In the genomic region with DNA sequence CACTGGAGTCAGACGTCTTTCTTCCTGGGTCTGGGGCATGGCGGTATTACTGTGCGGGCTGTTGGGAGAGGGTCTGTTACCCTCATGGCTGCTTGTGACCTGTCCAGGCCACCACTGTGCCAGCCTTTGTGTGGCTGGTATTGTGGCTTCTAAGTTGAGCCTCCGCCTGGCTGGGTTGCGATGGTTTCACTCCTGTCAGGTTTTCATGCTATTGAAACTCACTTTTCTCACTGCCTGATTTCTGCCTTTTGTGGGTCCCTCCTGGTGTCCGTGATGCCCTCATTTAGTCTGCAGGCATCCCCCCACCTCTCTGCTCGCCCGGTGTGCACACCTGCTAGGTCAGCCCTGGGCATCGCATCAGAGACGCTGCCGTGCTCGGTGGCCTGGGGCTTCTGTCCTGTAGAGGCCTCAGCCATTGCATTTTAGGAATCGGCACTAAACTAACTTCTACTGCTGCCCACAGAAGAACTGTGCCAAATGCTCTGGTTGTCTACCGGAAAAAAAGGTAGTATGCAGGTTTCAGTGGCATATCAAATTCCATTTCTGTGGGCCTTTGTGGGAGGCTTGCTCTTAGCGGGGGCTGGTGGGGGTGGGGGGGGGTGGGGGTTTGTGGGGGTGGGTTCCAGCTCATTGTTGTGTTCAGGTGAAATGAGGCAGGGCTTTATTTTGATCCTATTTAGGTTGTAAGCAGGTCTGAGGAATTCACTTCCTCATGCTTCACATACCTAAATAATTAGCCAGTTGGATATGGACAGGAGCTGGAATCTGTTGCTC, we compare ENCODE assay signal across 16 cellular contexts.
A peak's percentile ranks its signal among the peaks of the same experiment; 100 is the strongest.
DNase-seq lines count a peak whose midpoint lies in the region; ATAC-seq lines count a peak whose summit lies in the region.
"Had no signal": no experiment of that assay in that cellular context is flagged by ENCODE, and none has a peak within 500 bp of the region (broad histone marks: within the 10 kb centered on the region; RNA-seq: fewer than 3 reads in every experiment).

No MANE protein-coding gene starts in this region.

- H3K4me2 ChIP-seq in mesenchymal stem cell (ENCODE audit: low read length, poor library complexity, severe bottlenecking) = peak overlapping the region; percentile 31

- peaks cover 26% of the 10 kb centered on the region for H3K4me1 ChIP-seq in mesenchymal stem cell (ENCODE audit: control insufficient read depth, insufficient read depth, low read depth, low read length)
- H3K4me1 ChIP-seq: uterus had no signal

- H3K9me3 Mint-ChIP-seq in activated CD8-positive, alpha-beta T cell treated with anti-CD3 and anti-CD28 coated beads, Interleukin-2, amount 10 ng/mL, durations not matched to agents 7 days and 5 days (ENCODE audit: insufficient read depth) = peaks cover 12% of the 10 kb centered on the region
- H3K9me3 Mint-ChIP-seq: CD4-positive, alpha-beta T cell had no signal

- no peak overlapping the region for H3K4ac ChIP-seq in mesenchymal stem cell (ENCODE audit: low read depth in 1 of 2, low read length in 2 of 2)

- H3K9ac ChIP-seq in mesenchymal stem cell (ENCODE audit: low read length) = no peak overlapping the region

- H2BK15ac ChIP-seq in mesenchymal stem cell (ENCODE audit: low read depth, poor library complexity, severe bottlenecking) = no peak overlapping the region

- peaks cover 6 to 15% of the 10 kb centered on the region in 2 experiments for H3K36me3 ChIP-seq in mesenchymal stem cell (ENCODE audit: control insufficient read depth in 1 of 2, insufficient read depth in 2 of 2, low read depth in 1 of 2, low read length in 2 of 2)
- H3K36me3 ChIP-seq: uterus had no signal

- H3K4me1 Mint-ChIP-seq in activated CD8-positive, alpha-beta T cell treated with anti-CD3 and anti-CD28 coated beads, Interleukin-2, amount 10 ng/mL, durations not matched to agents 7 days and 5 days (ENCODE audit: low read depth) = peaks cover 7% of the 10 kb centered on the region

- POLR2A ChIA-PET in activated CD8-positive, alpha-beta T cell treated with anti-CD3 and anti-CD28 coated beads, Interleukin-2, amount 10 ng/mL, durations not matched to agents 7 days and 5 days (lab: Charles Lee) = no interaction called here

- peaks cover 12% of the 10 kb centered on the region for H3K36me3 Mint-ChIP-seq in activated CD8-positive, alpha-beta T cell treated with anti-CD3 and anti-CD28 coated beads, Interleukin-2, amount 10 ng/mL, durations not matched to agents 7 days and 5 days (ENCODE audit: low read depth)

- no peak overlapping the region for H3K4me3 Mint-ChIP-seq in activated CD8-positive, alpha-beta T cell treated with anti-CD3 and anti-CD28 coated beads, Interleukin-2, amount 10 ng/mL, durations not matched to agents 7 days and 5 days
- H3K4me3 Mint-ChIP-seq: activated naive CD8-positive, alpha-beta T cell treated with anti-CD3 and anti-CD28 coated beads, Interleukin-2, amount 10 ng/mL, durations not matched to agents 7 days and 5 days; CD4-positive, alpha-beta T cell had no signal

- H3K14ac ChIP-seq in mesenchymal stem cell (ENCODE audit: low read length in 2 of 2) = peak overlapping the region in 1 of 2 experiments; percentile 31

- H2BK12ac ChIP-seq in mesenchymal stem cell (ENCODE audit: low read length in 2 of 2) = no peak overlapping the region

- no peak overlapping the region for H4K8ac ChIP-seq in mesenchymal stem cell (ENCODE audit: low read length)

- peaks cover 47% of the 10 kb centered on the region for H3K79me1 ChIP-seq in mesenchymal stem cell (replicated peaks; ENCODE audit: low read length, poor library complexity, severe bottlenecking)

- H3K18ac ChIP-seq in mesenchymal stem cell (ENCODE audit: low read depth in 1 of 2, low read length in 2 of 2) = peak overlapping the region in 1 of 2 experiments; percentile 0

- peak; percentile 6 for DNase-seq in Caki2 (ENCODE audit: low read depth)
- DNase-seq in M059J (ENCODE audit: low read depth) = peak; percentile 57
- peak; percentile 24 to 40 for DNase-seq in dermis microvascular lymphatic vessel endothelial cell (ENCODE audit: low read depth in 2 of 2)
- DNase-seq in mesenchymal stem cell = peak; percentile 14
- no peak for DNase-seq in activated CD8-positive, alpha-beta T cell treated with anti-CD3 and anti-CD28 coated beads, Interleukin-2, amount 10 ng/mL, durations not matched to agents 7 days and 5 days
- DNase-seq in epidermal melanocyte (ENCODE audit: insufficient read length, low spot score) = no peak
- no peak for DNase-seq in stimulated activated CD4-positive, alpha-beta T cell treated with anti-CD3 and anti-CD28 coated beads, Interleukin-4, amount 100 ng/mL, for 4 hours
- no peak for DNase-seq in DMS53 (lab: John Stamatoyannopoulos, UW)
- DNase-seq: activated naive CD8-positive, alpha-beta T cell treated with anti-CD3 and anti-CD28 coated beads, Interleukin-2, amount 10 ng/mL, durations not matched to agents 7 days and 5 days; CD4-positive, alpha-beta T cell; esophagus squamous epithelium; KBM-7; uterus had no signal

- H3K9me3 ChIP-seq in mesenchymal stem cell (ENCODE audit: control insufficient read depth, low read length) = no peaks in the 10 kb centered on the region
- H3K9me3 ChIP-seq: esophagus squamous epithelium, lower lobe of right lung, psoas muscle, uterus had no signal

- H3K27me3 ChIP-seq in mesenchymal stem cell (ENCODE audit: control insufficient read depth in 1 of 2, insufficient read depth in 1 of 2, low read length in 2 of 2) = no peaks in the 10 kb centered on the region
- H3K27me3 ChIP-seq: esophagus squamous epithelium, uterus had no signal

- H2BK5ac ChIP-seq in mesenchymal stem cell (ENCODE audit: low read depth, low read length, poor library complexity, severe bottlenecking) = peak overlapping the region; percentile 76

- H2BK120ac ChIP-seq in mesenchymal stem cell (ENCODE audit: low read depth, low read length) = no peak overlapping the region

- H3K4me3 ChIP-seq in mesenchymal stem cell (ENCODE audit: insufficient read depth in 1 of 2, low read depth in 1 of 2, low read length in 2 of 2) = no peak overlapping the region
- H3K4me3 ChIP-seq: esophagus squamous epithelium, GM12878, lower lobe of right lung, psoas muscle, uterus had no signal

- no peak for ATAC-seq in activated CD8-positive, alpha-beta T cell treated with anti-CD3 and anti-CD28 coated beads, Interleukin-2, amount 10 ng/mL, durations not matched to agents 7 days and 5 days
- ATAC-seq: GM12878 had no signal

- 97% methylated on average over 12 of the region's 15 CpGs for WGBS in mesenchymal stem cell

- H2AFZ ChIP-seq in mesenchymal stem cell (ENCODE audit: low read depth, low read length) = no peak overlapping the region

- no peak overlapping the region for H4K91ac ChIP-seq in mesenchymal stem cell (ENCODE audit: low read length)

- H3K23ac ChIP-seq in mesenchymal stem cell (ENCODE audit: low read length in 2 of 2) = no peak overlapping the region

- H3K27ac Mint-ChIP-seq in activated CD8-positive, alpha-beta T cell treated with anti-CD3 and anti-CD28 coated beads, Interleukin-2, amount 10 ng/mL, durations not matched to agents 7 days and 5 days = no peak overlapping the region
- H3K27ac Mint-ChIP-seq: activated naive CD8-positive, alpha-beta T cell treated with anti-CD3 and anti-CD28 coated beads, Interleukin-2, amount 10 ng/mL, durations not matched to agents 7 days and 5 days; CD4-positive, alpha-beta T cell had no signal

- peak overlapping the region; percentile 88 for H3K27ac ChIP-seq in mesenchymal stem cell (ENCODE audit: low read length, poor library complexity, severe bottlenecking)
- H3K27ac ChIP-seq: lower lobe of right lung, psoas muscle, uterus had no signal

- no peaks in the 10 kb centered on the region for H3K27me3 Mint-ChIP-seq in activated CD8-positive, alpha-beta T cell treated with anti-CD3 and anti-CD28 coated beads, Interleukin-2, amount 10 ng/mL, durations not matched to agents 7 days and 5 days (ENCODE audit: low read depth)
- H3K27me3 Mint-ChIP-seq: activated naive CD8-positive, alpha-beta T cell treated with anti-CD3 and anti-CD28 coated beads, Interleukin-2, amount 10 ng/mL, durations not matched to agents 7 days and 5 days; CD4-positive, alpha-beta T cell had no signal

- H2AK5ac ChIP-seq in mesenchymal stem cell (ENCODE audit: low read length, severe bottlenecking) = peak overlapping the region; percentile 99

- CTCF ChIA-PET in activated CD8-positive, alpha-beta T cell treated with anti-CD3 and anti-CD28 coated beads, Interleukin-2, amount 10 ng/mL, durations not matched to agents 7 days and 5 days (lab: Charles Lee) = no interaction called here

- in situ Hi-C loops in Caki2 (cut with HindIII; ENCODE audit: low pct_unique_long_range_greater_than_20kb, low sequenced_read_pairs) = no loop called here

Comparison
In these comparisons a context has a peak if more than half of its experiments do, and no peak if none do; other contexts are left out.
1. DNase-seq: peak in Caki2 (single experiment), M059J (single experiment), dermis microvascular lymphatic vessel endothelial cell (2 of 2) and mesenchymal stem cell (single experiment); none in activated CD8-positive, alpha-beta T cell treated with anti-CD3 and anti-CD28 coated beads, Interleukin-2, amount 10 ng/mL, durations not matched to agents 7 days and 5 days (single experiment), epidermal melanocyte (single experiment), stimulated activated CD4-positive, alpha-beta T cell treated with anti-CD3 and anti-CD28 coated beads, Interleukin-4, amount 100 ng/mL, for 4 hours (0 of 2) and DMS53 (single experiment).